ENCODE assay signal across 16 cellular contexts in the genomic region with DNA sequence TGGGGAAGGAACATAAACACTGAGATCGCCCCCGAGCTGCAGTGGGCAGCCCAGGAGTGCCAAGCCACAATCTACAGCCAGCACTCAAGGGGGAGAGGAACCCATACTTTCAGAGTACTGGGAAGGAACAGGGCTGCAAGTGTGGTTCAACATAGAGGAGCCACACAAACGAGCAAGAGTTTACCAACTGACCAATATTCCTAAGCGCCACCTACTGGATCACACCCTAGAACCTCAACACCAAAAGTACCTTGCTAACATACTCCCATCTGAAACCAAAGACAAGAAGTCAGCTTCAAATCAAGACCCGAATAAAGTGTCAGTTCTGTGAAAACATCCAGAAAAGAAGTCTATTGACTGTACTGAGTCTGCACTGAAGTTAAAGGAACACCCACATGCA. TPM values are rescaled to one million over a fixed set of nuclear protein-coding genes. Genes with fewer than 3 reads are reported as not detected.
A peak's percentile ranks its signal among the peaks of the same experiment; 100 is the strongest.
DNase-seq lines count a peak whose midpoint lies in the region; ATAC-seq, FAIRE-seq and TF ChIP-seq lines count a peak whose summit lies in the region.
"Not testable (repeated sequence)": the region's sequence is repeated elsewhere in the genome, so short reads cannot be mapped to it uniquely, and the experiment has no call there.
"Had no signal": no experiment of that assay in that cellular context is flagged by ENCODE, and none has a peak within 500 bp of the region (broad histone marks: within the 10 kb centered on the region; RNA-seq: fewer than 3 reads in every experiment).

No MANE protein-coding gene starts in this region.

- not testable (repeated sequence) for BruUV-seq in PC-3 (replicated peaks; lab: Mats Ljungman, UMichigan)

- not testable (repeated sequence) for H4K20me1 ChIP-seq in PC-3 (ENCODE audit: low read length); astrocyte (ENCODE audit: insufficient read depth, low read length); keratinocyte (ENCODE audit: control insufficient read depth, extremely low read depth, insufficient read depth, low read length)

- not testable (repeated sequence) for H3K4me1 ChIP-seq in PC-3 (ENCODE audit: insufficient read depth, low read length); astrocyte (ENCODE audit: insufficient read depth, low read length); keratinocyte (ENCODE audit: control insufficient read depth, extremely low read depth, insufficient read depth, low read length); right lobe of liver

- DNase-seq in GM12892 (ENCODE audit: insufficient read length); H54 (ENCODE audit: insufficient read length, low spot score); PC-3; astrocyte (ENCODE audit: low read depth); bronchial epithelial cell (ENCODE audit: low read depth); keratinocyte (ENCODE audit: low read depth, low spot score); right lobe of liver: not testable (repeated sequence)

- POLR2A ChIA-PET in PC-3 (lab: Charles Lee; ENCODE audit: unreplicated experiment) = not testable (repeated sequence)

- not testable (repeated sequence) for H3K4me3 ChIP-seq in PC-3 (ENCODE audit: low read length); astrocyte (ENCODE audit: insufficient read depth, low read depth, low read length); bronchial epithelial cell (ENCODE audit: low read depth, low read length); keratinocyte (ENCODE audit: control insufficient read depth in 2 of 3, extremely low read depth in 1 of 3, insufficient read depth in 2 of 3, low read depth in 1 of 3, low read length in 3 of 3); right lobe of liver

- H3K27ac ChIP-seq in PC-3 (ENCODE audit: low read length); astrocyte (ENCODE audit: low read depth, low read length); keratinocyte (ENCODE audit: control insufficient read depth, insufficient read depth, low read length); right lobe of liver: not testable (repeated sequence)

- H3K4me3 Mint-ChIP-seq in astrocyte (ENCODE audit: unreplicated experiment) = not testable (repeated sequence)

- not testable (repeated sequence) for H3K9me3 Mint-ChIP-seq in astrocyte (ENCODE audit: unreplicated experiment)

- not testable (repeated sequence) for TF ChIP-seq POLR2A in GM12892 (IDR thresholded peaks at IDR 0.05; ENCODE audit: low read depth, low read length); H54 (IDR thresholded peaks at IDR 0.05; ENCODE audit: low read depth, low read length); right lobe of liver (IDR thresholded peaks at IDR 0.05)

- ATAC-seq in PC-3 = peak; percentile 42; the same call in 1 of the 2 replicates
- peak; percentile 40 to 59 (median 44) for ATAC-seq in right lobe of liver

- dilution Hi-C loops in keratinocyte (cut with MboI; ENCODE audit: extremely low pct_ligation_motif_present, low sequenced_read_pairs) = not testable (repeated sequence)

- H3K36me3 ChIP-seq in PC-3 (ENCODE audit: low read depth, low read length); astrocyte (ENCODE audit: insufficient read depth, low read length); bronchial epithelial cell (ENCODE audit: control insufficient read depth, insufficient read depth, low read length); keratinocyte (ENCODE audit: control insufficient read depth in 2 of 2, extremely low read depth in 1 of 2, insufficient read depth in 2 of 2, low read length in 2 of 2); right lobe of liver: not testable (repeated sequence)

- H3K9ac ChIP-seq in PC-3 (ENCODE audit: low read length); astrocyte (ENCODE audit: low read length); keratinocyte (ENCODE audit: control insufficient read depth, extremely low read depth, insufficient read depth, low read length): not testable (repeated sequence)

- not testable (repeated sequence) for H3F3A ChIP-seq in PC-3 (ENCODE audit: low read length, unreplicated experiment)

- not testable (repeated sequence) for H3K27ac Mint-ChIP-seq in astrocyte (ENCODE audit: unreplicated experiment)

- not testable (repeated sequence) for TF ChIP-seq CTCF in PC-3 (conservative IDR thresholded peaks at IDR 0.05; ENCODE audit: low read depth, low read length); astrocyte (IDR thresholded peaks at IDR 0.05; ENCODE audit: insufficient read depth, low read depth, low read length); bronchial epithelial cell (IDR thresholded peaks at IDR 0.05; ENCODE audit: insufficient read depth, low read length, severe bottlenecking); keratinocyte (optimal IDR thresholded peaks at IDR 0.05 in 1 of 3, IDR thresholded peaks at IDR 0.05 in 1 of 3, conservative IDR thresholded peaks at IDR 0.05 in 1 of 3; ENCODE audit: extremely low read depth in 1 of 3, insufficient read depth in 2 of 3, low read length in 3 of 3); right lobe of liver (IDR thresholded peaks at IDR 0.05)

- not testable (repeated sequence) for H3K4me1 Mint-ChIP-seq in astrocyte (ENCODE audit: low read depth, unreplicated experiment)

- WGBS in right lobe of liver (ENCODE audit: insufficient coverage, low coverage, low lambda C conversion rate, missing lambda C conversion rate) = no CpG with 5 or more reads among the region's 5 CpGs

- FAIRE-seq in A204.1 (lab: Jason Lieb, UNC) = peak; percentile 66
- peak; percentile 21 for FAIRE-seq in GM12892 (lab: Jason Lieb, UNC)
- peak; percentile 41 for FAIRE-seq in H54 (lab: Jason Lieb, UNC)
- FAIRE-seq in astrocyte (lab: Jason Lieb, UNC) = peak; percentile 84
- peak; percentile 90 for FAIRE-seq in bronchial epithelial cell (lab: Jason Lieb, UNC)
- peak; percentile 60 for FAIRE-seq in keratinocyte (lab: Jason Lieb, UNC)

- not testable (repeated sequence) for H3K36me3 Mint-ChIP-seq in astrocyte (ENCODE audit: low read depth, unreplicated experiment)

- H2AFZ ChIP-seq in PC-3 (ENCODE audit: low read length); astrocyte (ENCODE audit: low read depth, low read length); keratinocyte (ENCODE audit: control insufficient read depth, low read length): not testable (repeated sequence)

- intact Hi-C loops in PC-3 (cut with micrococcal nuclease); right lobe of liver (cut with DNase I): not testable (repeated sequence)

- CTCF ChIA-PET in PC-3 (lab: Charles Lee) = not testable (repeated sequence)

- not testable (repeated sequence) for H3K4me2 ChIP-seq in PC-3 (ENCODE audit: low read length); astrocyte (ENCODE audit: low read length); keratinocyte (ENCODE audit: control insufficient read depth, extremely low read depth, insufficient read depth, low read depth, low read length)

- not testable (repeated sequence) for H3K27me3 Mint-ChIP-seq in astrocyte (ENCODE audit: low read depth, unreplicated experiment)

- H3K9me1 ChIP-seq in keratinocyte (ENCODE audit: control insufficient read depth, extremely low read depth, insufficient read depth, low read length) = not testable (repeated sequence)

- H3K27me3 ChIP-seq in PC-3 (ENCODE audit: low read length) = peaks cover 45% of the 10 kb centered on the region
- not testable (repeated sequence) for H3K27me3 ChIP-seq in astrocyte (ENCODE audit: insufficient read depth, low read length); bronchial epithelial cell (ENCODE audit: control insufficient read depth, insufficient read depth, low read length); keratinocyte (ENCODE audit: control insufficient read depth, extremely low read depth, insufficient read depth, low read length); right lobe of liver

- not testable (repeated sequence) for H3K79me2 ChIP-seq in PC-3 (ENCODE audit: low read length); astrocyte (ENCODE audit: insufficient read depth, low read length); keratinocyte (ENCODE audit: control insufficient read depth, insufficient read depth, low read length)

- H3K9me3 ChIP-seq in PC-3 (ENCODE audit: low read length); astrocyte (ENCODE audit: insufficient read depth, low read depth, low read length); keratinocyte (ENCODE audit: control insufficient read depth, low read depth, low read length); right lobe of liver: not testable (repeated sequence)

- not testable (repeated sequence) for H3K9me2 ChIP-seq in PC-3 (replicated peaks; ENCODE audit: low read length)

RNA-seq across cellular contexts. Expression of a gene that starts 55.8 kb away (rescaled TPM):
- polyA plus RNA-seq in GM12892 (2012; ENCODE audit: missing spikeins) = not detected
- total RNA-seq in PC-3 (2014; rRNA removed) = not detected in 2 replicates
- total RNA-seq in astrocyte = not detected in 2 replicates
- total RNA-seq in bronchial epithelial cell = under 0.01 and 0.13 TPM in 2 replicates
- not detected in 3 replicates for polyA plus RNA-seq in keratinocyte
- 0.22 TPM for polyA plus RNA-seq in keratinocyte (2011; ENCODE audit: low read depth)
- not detected in 2 replicates for polyA plus RNA-seq in keratinocyte (2011; cell fraction: cytosol; rRNA removed)
- not detected in 2 replicates for polyA plus RNA-seq in keratinocyte (2011; cell fraction: nucleus; rRNA removed)
- polyA plus RNA-seq in keratinocyte (2012; ENCODE audit: low replicate concordance) = not detected in 2 replicates
- polyA minus RNA-seq in keratinocyte = not detected in 3 replicates
- not detected for polyA minus RNA-seq in keratinocyte (2011; cell fraction: cytosol; rRNA and poly(A)+ RNA removed)
- not detected in 2 replicates for polyA minus RNA-seq in keratinocyte (2011; cell fraction: nucleus; rRNA and poly(A)+ RNA removed)
- not detected for total RNA-seq in right lobe of liver
- total RNA-seq: A673; Calu3; CD4-positive, alpha-beta memory T cell; Daoy; G401; GM23248; H4 had no signal
- polyA plus RNA-seq: BJ; CD4-positive, alpha-beta memory T cell; GM23248 had no signal
